ENCODE assay signal across 27 cellular contexts in genomic region chr1:87201768-87202167, GRCh38.
"Had no signal": no experiment of that assay in that cellular context is flagged by ENCODE, and none has a peak within 500 bp of the region (broad histone marks: within the 10 kb centered on the region; RNA-seq: fewer than 3 reads in every experiment).

No MANE protein-coding gene starts in this region.

- DNase-seq: activated CD4-positive, alpha-beta T cell treated with anti-CD3 and anti-CD28 coated beads, Interleukin-2, amount 50 U/mL, for 1 hour; activated CD8-positive, alpha-beta memory T cell treated with anti-CD3 and anti-CD28 coated beads, Interleukin-2, amount 10 ng/mL, durations not matched to agents 7 days and 5 days; activated CD8-positive, alpha-beta T cell treated with anti-CD3 and anti-CD28 coated beads for 36 hours; activated naive CD4-positive, alpha-beta T cell treated with Interleukin-2 at 50 U/mL for 16 hours; activated naive CD8-positive, alpha-beta T cell treated with anti-CD3 and anti-CD28 coated beads for 36 hours; activated T-cell treated with anti-CD3 and anti-CD28 coated beads for 4 hours; activated T-cell treated with anti-CD3 and anti-CD28 coated beads, Interleukin-2, amount 50 U/mL, for 72 hours; adrenal gland; aorta; body of pancreas; dermis blood vessel endothelial cell; effector CD8-positive, alpha-beta T cell; left lung; lower lobe of right lung; mesenchymal stem cell; natural killer cell; right cardiac atrium; stimulated activated CD4-positive, alpha-beta T cell treated with anti-CD3 and anti-CD28 coated beads, Interleukin-15, amount 100 ng/mL, for 24 hours; stimulated activated CD4-positive, alpha-beta T cell treated with anti-CD3 and anti-CD28 coated beads, Interleukin-2, amount 100 ng/mL, for 24 hours; stimulated activated naive B cell treated with anti-CD40 and anti-IgM and Interleukin-4, amounts not matched to agents 10 μg/mL and 1 μg/mL and 100 μg/mL, for 72 hours; stomach; thyroid gland; upper lobe of right lung had no signal

- H3K9me3 ChIP-seq: adrenal gland, body of pancreas, left lung, lower lobe of right lung, stomach, thyroid gland, upper lobe of right lung had no signal

- FAIRE-seq: colon, endometrium, frontal cortex had no signal

- H3K4me3 ChIP-seq: adrenal gland, body of pancreas, left lung, lower lobe of right lung, thyroid gland, upper lobe of right lung had no signal

- H3K9me3 Mint-ChIP-seq: activated CD8-positive, alpha-beta T cell treated with anti-CD3 and anti-CD28 coated beads for 36 hours; activated naive CD8-positive, alpha-beta T cell treated with anti-CD3 and anti-CD28 coated beads for 36 hours; activated T-cell treated with anti-CD3 and anti-CD28 coated beads, Interleukin-2, amount 50 U/mL, for 72 hours; stimulated activated naive B cell treated with anti-CD40 and anti-IgM and Interleukin-4, amounts not matched to agents 10 μg/mL and 1 μg/mL and 100 μg/mL, for 72 hours had no signal

- H3K4me1 ChIP-seq: adrenal gland, body of pancreas, left lung, lower lobe of right lung, stomach, thyroid gland, upper lobe of right lung had no signal

- H3K4me3 Mint-ChIP-seq: activated CD8-positive, alpha-beta memory T cell treated with anti-CD3 and anti-CD28 coated beads, Interleukin-2, amount 10 ng/mL, durations not matched to agents 7 days and 5 days; activated CD8-positive, alpha-beta T cell treated with anti-CD3 and anti-CD28 coated beads for 36 hours; activated naive CD8-positive, alpha-beta T cell treated with anti-CD3 and anti-CD28 coated beads for 36 hours had no signal

- ATAC-seq: activated CD8-positive, alpha-beta memory T cell treated with anti-CD3 and anti-CD28 coated beads, Interleukin-2, amount 10 ng/mL, durations not matched to agents 7 days and 5 days; activated CD8-positive, alpha-beta T cell treated with anti-CD3 and anti-CD28 coated beads for 36 hours; activated T-cell treated with anti-CD3 and anti-CD28 coated beads, Interleukin-2, amount 50 U/mL, for 72 hours; body of pancreas; lower lobe of right lung; natural killer cell; right cardiac atrium; stimulated activated naive B cell treated with anti-CD40 and anti-IgM and Interleukin-4, amounts not matched to agents 10 μg/mL and 1 μg/mL and 100 μg/mL, for 72 hours; upper lobe of right lung had no signal

- H3K27ac Mint-ChIP-seq: activated CD8-positive, alpha-beta memory T cell treated with anti-CD3 and anti-CD28 coated beads, Interleukin-2, amount 10 ng/mL, durations not matched to agents 7 days and 5 days; activated CD8-positive, alpha-beta T cell treated with anti-CD3 and anti-CD28 coated beads for 36 hours; activated naive CD8-positive, alpha-beta T cell treated with anti-CD3 and anti-CD28 coated beads for 36 hours; activated T-cell treated with anti-CD3 and anti-CD28 coated beads, Interleukin-2, amount 50 U/mL, for 72 hours; stimulated activated naive B cell treated with anti-CD40 and anti-IgM and Interleukin-4, amounts not matched to agents 10 μg/mL and 1 μg/mL and 100 μg/mL, for 72 hours had no signal

- H3K27ac ChIP-seq: adrenal gland, body of pancreas, epithelial cell of prostate, left lung, lower lobe of right lung, stomach, thyroid gland, upper lobe of right lung had no signal

- H3K36me3 ChIP-seq: adrenal gland, left lung, lower lobe of right lung, stomach, thyroid gland, upper lobe of right lung had no signal

- H3K36me3 Mint-ChIP-seq: activated CD8-positive, alpha-beta memory T cell treated with anti-CD3 and anti-CD28 coated beads, Interleukin-2, amount 10 ng/mL, durations not matched to agents 7 days and 5 days; activated naive CD8-positive, alpha-beta T cell treated with anti-CD3 and anti-CD28 coated beads for 36 hours; natural killer cell; stimulated activated naive B cell treated with anti-CD40 and anti-IgM and Interleukin-4, amounts not matched to agents 10 μg/mL and 1 μg/mL and 100 μg/mL, for 72 hours had no signal

- H3K27me3 ChIP-seq: adrenal gland, body of pancreas, thyroid gland had no signal
